In the genomic region with DNA sequence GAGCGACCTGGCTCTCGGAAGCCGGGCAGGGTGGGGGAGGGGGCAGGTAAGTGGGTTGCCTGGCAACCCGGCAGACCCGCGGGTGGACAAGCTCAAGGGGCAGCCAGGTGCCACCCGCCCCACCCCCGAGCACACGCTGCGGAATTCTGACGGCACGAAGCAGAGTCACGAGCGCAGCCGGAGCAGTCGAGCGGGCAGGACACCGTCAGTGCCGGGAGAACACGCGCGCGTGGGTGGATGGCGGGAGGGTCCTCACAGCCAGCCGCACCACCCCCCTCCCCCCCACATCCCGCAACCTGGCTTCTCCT, we compare ENCODE assay signal across 11 cellular contexts.
DNase-seq lines count a peak whose midpoint lies in the region; ATAC-seq and TF ChIP-seq lines count a peak whose summit lies in the region.
"Had no signal": no experiment of that assay in that cellular context is flagged by ENCODE, and none has a peak within 500 bp of the region (broad histone marks: within the 10 kb centered on the region; RNA-seq: fewer than 3 reads in every experiment).

No MANE protein-coding gene starts in this region.

- no peaks in the 10 kb centered on the region for H3K36me3 ChIP-seq in ovary
- H3K36me3 ChIP-seq in effector memory CD4-positive, alpha-beta T cell (ENCODE audit: control insufficient read depth, insufficient read depth, low read length), result no peaks in the 10 kb centered on the region

- H3K4me1 ChIP-seq in ovary (ENCODE audit: insufficient read depth), result peaks cover 6% of the 10 kb centered on the region
- no peaks in the 10 kb centered on the region for H3K4me1 ChIP-seq in effector memory CD4-positive, alpha-beta T cell (ENCODE audit: control insufficient read depth, insufficient read depth, low read length, poor library complexity, severe bottlenecking)

- H3K4me3 ChIP-seq in ovary, result peak overlapping the region; percentile 36
- H3K4me3 ChIP-seq in effector memory CD4-positive, alpha-beta T cell (ENCODE audit: insufficient read depth, low read depth, low read length, poor library complexity, severe bottlenecking), result no peak overlapping the region

- H3K4me3 Mint-ChIP-seq in Calu3 (ENCODE audit: low read depth, unreplicated experiment), result peak overlapping the region; percentile 29
- H3K4me3 Mint-ChIP-seq in stimulated activated memory B cell treated with anti-CD40 and anti-IgM and Interleukin-4, amounts not matched to agents 10 μg/mL and 1 μg/mL and 100 μg/mL, for 72 hours, result no peak overlapping the region

- CTCF ChIA-PET in Calu3 (lab: Charles Lee), result no interaction called here

- H3K36me3 Mint-ChIP-seq in Calu3 (ENCODE audit: insufficient read depth, unreplicated experiment), result no peaks in the 10 kb centered on the region
- H3K36me3 Mint-ChIP-seq in stimulated activated memory B cell treated with anti-CD40 and anti-IgM and Interleukin-4, amounts not matched to agents 10 μg/mL and 1 μg/mL and 100 μg/mL, for 72 hours, result no peaks in the 10 kb centered on the region
- H3K36me3 Mint-ChIP-seq: T-cell had no signal

- no peaks in the 10 kb centered on the region for H3K9me3 Mint-ChIP-seq in Calu3 (ENCODE audit: low read depth, unreplicated experiment)
- peaks cover 2% of the 10 kb centered on the region for H3K9me3 Mint-ChIP-seq in stimulated activated memory B cell treated with anti-CD40 and anti-IgM and Interleukin-4, amounts not matched to agents 10 μg/mL and 1 μg/mL and 100 μg/mL, for 72 hours
- H3K9me3 Mint-ChIP-seq: T-cell had no signal

- H3K27me3 Mint-ChIP-seq in Calu3 (ENCODE audit: unreplicated experiment), result peaks cover 79% of the 10 kb centered on the region
- peaks cover 31% of the 10 kb centered on the region for H3K27me3 Mint-ChIP-seq in stimulated activated memory B cell treated with anti-CD40 and anti-IgM and Interleukin-4, amounts not matched to agents 10 μg/mL and 1 μg/mL and 100 μg/mL, for 72 hours

- no peaks in the 10 kb centered on the region for H3K4me1 Mint-ChIP-seq in Calu3 (ENCODE audit: low read depth, unreplicated experiment)
- H3K4me1 Mint-ChIP-seq in stimulated activated memory B cell treated with anti-CD40 and anti-IgM and Interleukin-4, amounts not matched to agents 10 μg/mL and 1 μg/mL and 100 μg/mL, for 72 hours, result no peaks in the 10 kb centered on the region

- H3K27ac Mint-ChIP-seq in Calu3 (ENCODE audit: unreplicated experiment), result no peak overlapping the region
- H3K27ac Mint-ChIP-seq in stimulated activated memory B cell treated with anti-CD40 and anti-IgM and Interleukin-4, amounts not matched to agents 10 μg/mL and 1 μg/mL and 100 μg/mL, for 72 hours, result no peak overlapping the region
- H3K27ac Mint-ChIP-seq: T-cell had no signal

- no TSS peak for BruUV-seq in Calu3 (replicated peaks; lab: Mats Ljungman, UMichigan)

- peak in 1 of 2 donors; percentile 34 for ATAC-seq in left cardiac atrium
- no peak for ATAC-seq in stimulated activated memory B cell treated with anti-CD40 and anti-IgM and Interleukin-4, amounts not matched to agents 10 μg/mL and 1 μg/mL and 100 μg/mL, for 72 hours

- 0 to 2% (median 1%) methylated on average over 7 to 26 of the region's 26 CpGs for WGBS in ovary, 3 donors

- no peak for TF ChIP-seq EP300 in ovary (IDR thresholded peaks at IDR 0.05)

- TF ChIP-seq CTCF in Calu3 (IDR thresholded peaks at IDR 0.05; ENCODE audit: unreplicated experiment) (no peak), ovary (IDR thresholded peaks at IDR 0.05) (no peak)

- TF ChIP-seq POLR2A in ovary (IDR thresholded peaks at IDR 0.05), result no peak

- H3K9me3 ChIP-seq in ovary, result no peaks in the 10 kb centered on the region
- H3K9me3 ChIP-seq in effector memory CD4-positive, alpha-beta T cell (ENCODE audit: control insufficient read depth, low read length), result no peaks in the 10 kb centered on the region

- intact Hi-C loops in Calu3 (cut with micrococcal nuclease; ENCODE audit: unreplicated experiment), result no loop called here
- intact Hi-C loops in left cardiac atrium (cut with DNase I), result no loop called here
- intact Hi-C loops in ovary (cut with DNase I), result loop anchor here in 1 of 4 donors (10.0 kb wide), 1 partner anchor 487 kb away; no protein-coding TSS in a partner anchor

- H3K27me3 ChIP-seq in ovary, result no peaks in the 10 kb centered on the region
- H3K27me3 ChIP-seq in effector memory CD4-positive, alpha-beta T cell (replicated peaks; ENCODE audit: control insufficient read depth, insufficient read depth, low read length, poor library complexity, severe bottlenecking), result peaks cover 7% of the 10 kb centered on the region

- H3K27ac ChIP-seq in ovary, result peak overlapping the region; percentile 71 to 85
- no peak overlapping the region for H3K27ac ChIP-seq in effector memory CD4-positive, alpha-beta T cell (ENCODE audit: insufficient read depth, low read length, poor library complexity, severe bottlenecking)

- DNase-seq in Calu3, result no peak
- peak; percentile 40 for DNase-seq in NCI-H69 (lab: John Stamatoyannopoulos, UW)
- peak; percentile 21 for DNase-seq in left cardiac atrium
- peak; percentile 68 to 78 (median 71) for DNase-seq in ovary
- DNase-seq in effector memory CD4-positive, alpha-beta T cell, result no peak
- no peak for DNase-seq in NCI-H146 treated with DMSO at 0.1 percent for 48 hours (lab: John Stamatoyannopoulos, UW; ENCODE audit: unreplicated experiment)
- DNase-seq in SHP77 treated with DMSO at 0.1 percent for 48 hours (lab: John Stamatoyannopoulos, UW), result no peak
- DNase-seq: NCI-H526 treated with DMSO at 0.1 percent for 48 hours; stimulated activated CD4-positive, alpha-beta T cell treated with anti-CD3 and anti-CD28 coated beads, Interleukin-2, amount 100 ng/mL, for 48 hours had no signal

Comparison
In these comparisons a context has a peak if more than half of its experiments do, and no peak if none do; other contexts are left out.
1. DNase-seq: peak in NCI-H69 (single experiment), left cardiac atrium (single experiment) and ovary (5 of 5); none in Calu3 (single experiment), effector memory CD4-positive, alpha-beta T cell (0 of 3), NCI-H146 treated with DMSO at 0.1 percent for 48 hours (single experiment) and SHP77 treated with DMSO at 0.1 percent for 48 hours (single experiment).